2 cellular contexts compared by ENCODE assay signal in the genomic region with DNA sequence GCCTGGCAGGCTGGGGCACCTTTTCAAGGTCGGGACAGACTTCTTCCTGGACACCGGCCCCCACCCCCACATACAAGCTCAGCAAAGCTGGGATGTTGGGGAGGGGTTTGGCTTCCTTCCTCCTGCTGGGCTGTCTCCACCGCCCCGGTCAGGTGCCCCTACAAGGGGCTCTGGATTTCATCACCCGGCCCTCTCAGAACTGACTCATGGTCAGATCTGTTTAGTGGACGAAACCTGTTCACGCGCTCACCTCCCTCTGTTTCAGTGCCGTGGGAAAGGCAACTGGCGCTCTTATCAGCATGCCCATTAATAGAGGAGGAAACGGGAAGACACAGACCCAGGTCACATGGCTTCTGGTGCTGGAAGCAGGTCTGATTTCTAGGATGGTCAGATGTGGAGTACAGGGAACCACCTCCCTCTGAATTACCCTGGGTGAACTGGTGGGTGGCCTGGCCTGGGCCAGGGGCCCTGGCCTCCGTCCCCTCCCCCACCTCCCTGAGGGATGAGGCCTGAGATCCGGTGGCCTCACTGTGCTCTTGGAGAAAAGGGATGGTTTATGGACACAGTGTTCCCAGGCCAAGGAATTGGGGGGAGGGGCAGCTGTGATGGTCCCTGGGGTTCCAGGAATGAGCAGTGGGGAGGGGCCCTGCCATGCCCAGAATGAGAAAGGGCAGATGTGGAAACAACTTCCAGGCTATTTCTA.
TF ChIP-seq lines count a peak whose summit lies in the region.

No MANE protein-coding gene starts in this region.

TF ChIP-seq in GM23338, 12 proteins besides CTCF, POLR2A, EP300 and RAD21 (continues in another document):
- TF ChIP-seq NANOG (IDR thresholded peaks at IDR 0.05; ENCODE audit: borderline replicate concordance) (no peak), ZNF462 (CRISPR knock-in tag; IDR thresholded peaks at IDR 0.05) (no peak), EZH2 (IDR thresholded peaks at IDR 0.05; ENCODE audit: low read depth, unreplicated experiment) (no peak), POLR2AphosphoS5 (IDR thresholded peaks at IDR 0.05; ENCODE audit: low read depth) (no peak), JUNB (IDR thresholded peaks at IDR 0.05; ENCODE audit: unreplicated experiment) (no peak), EZH2phosphoT487 (IDR thresholded peaks at IDR 0.05; ENCODE audit: unreplicated experiment) (no peak), CREB1 (CRISPR knock-in tag; IDR thresholded peaks at IDR 0.05; ENCODE audit: low read depth) (no peak), ZNF331 (CRISPR knock-in tag; IDR thresholded peaks at IDR 0.05; ENCODE audit: low read depth) (no peak)
- TF ChIP-seq, protein P1, sequence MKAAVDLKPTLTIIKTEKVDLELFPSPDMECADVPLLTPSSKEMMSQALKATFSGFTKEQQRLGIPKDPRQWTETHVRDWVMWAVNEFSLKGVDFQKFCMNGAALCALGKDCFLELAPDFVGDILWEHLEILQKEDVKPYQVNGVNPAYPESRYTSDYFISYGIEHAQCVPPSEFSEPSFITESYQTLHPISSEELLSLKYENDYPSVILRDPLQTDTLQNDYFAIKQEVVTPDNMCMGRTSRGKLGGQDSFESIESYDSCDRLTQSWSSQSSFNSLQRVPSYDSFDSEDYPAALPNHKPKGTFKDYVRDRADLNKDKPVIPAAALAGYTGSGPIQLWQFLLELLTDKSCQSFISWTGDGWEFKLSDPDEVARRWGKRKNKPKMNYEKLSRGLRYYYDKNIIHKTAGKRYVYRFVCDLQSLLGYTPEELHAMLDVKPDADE (IDR thresholded peaks at IDR 0.05) = no peak

TF ChIP-seq in H1, 55 proteins besides CTCF, POLR2A, EP300 and RAD21:
- TF ChIP-seq SIRT6 (IDR thresholded peaks at IDR 0.05; ENCODE audit: low read length) (no peak), SP1 (IDR thresholded peaks at IDR 0.05; ENCODE audit: low read depth, low read length) (no peak), EZH2 (IDR thresholded peaks at IDR 0.05; ENCODE audit: low read depth, low read length, severe bottlenecking) (no peak), BRCA1 (IDR thresholded peaks at IDR 0.05; ENCODE audit: low read depth, low read length) (no peak), BCL11A (IDR thresholded peaks at IDR 0.05; ENCODE audit: low read depth in 2 of 2, low read length in 2 of 2) (no peak), FOSL1 (IDR thresholded peaks at IDR 0.05; ENCODE audit: insufficient read depth, low read depth, low read length) (no peak), YY1 (IDR thresholded peaks at IDR 0.05; ENCODE audit: low read depth, low read length) (no peak), MAFK (IDR thresholded peaks at IDR 0.05; ENCODE audit: low read depth, low read length) (no peak), EGR1 (IDR thresholded peaks at IDR 0.05; ENCODE audit: borderline replicate concordance, low read depth, low read length) (no peak), TCF12 (IDR thresholded peaks at IDR 0.05; ENCODE audit: low read depth, low read length) (no peak)
- TF ChIP-seq, protein P2, sequence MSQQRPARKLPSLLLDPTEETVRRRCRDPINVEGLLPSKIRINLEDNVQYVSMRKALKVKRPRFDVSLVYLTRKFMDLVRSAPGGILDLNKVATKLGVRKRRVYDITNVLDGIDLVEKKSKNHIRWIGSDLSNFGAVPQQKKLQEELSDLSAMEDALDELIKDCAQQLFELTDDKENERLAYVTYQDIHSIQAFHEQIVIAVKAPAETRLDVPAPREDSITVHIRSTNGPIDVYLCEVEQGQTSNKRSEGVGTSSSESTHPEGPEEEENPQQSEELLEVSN (IDR thresholded peaks at IDR 0.05) = no peak
